1 cellular context compared by ENCODE assay signal in the genomic region with DNA sequence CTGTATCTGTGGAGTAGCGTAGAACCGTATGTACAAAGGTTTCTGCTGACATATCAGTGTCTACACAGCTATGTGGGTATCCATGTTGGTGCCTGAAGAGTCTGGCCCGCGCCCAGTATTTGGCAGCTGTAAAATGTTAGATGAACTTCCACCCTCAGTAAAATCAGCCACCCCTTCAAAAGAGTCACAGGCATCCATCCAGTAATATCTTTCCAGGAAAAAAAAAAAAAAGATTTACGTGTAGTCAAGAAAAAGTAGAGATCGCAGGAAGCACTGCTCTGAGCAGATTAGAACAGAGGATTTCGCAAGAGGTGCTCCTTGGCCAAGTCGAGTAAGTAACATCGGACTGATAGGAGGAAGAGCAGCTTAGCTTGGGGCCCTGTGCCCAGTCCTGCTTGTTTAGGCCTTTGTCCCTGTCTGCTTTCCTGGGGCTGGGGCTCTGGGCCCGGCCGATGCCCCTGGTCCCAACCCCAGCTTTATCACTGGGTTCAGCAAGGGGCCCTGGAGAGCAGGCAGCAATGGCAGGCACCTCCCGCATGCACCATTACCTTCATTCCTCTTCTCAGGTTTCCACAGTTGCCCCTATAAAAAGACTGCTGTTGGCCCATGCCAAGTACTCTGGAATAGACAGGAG.
TF ChIP-seq lines count a peak whose summit lies in the region.

No MANE protein-coding gene starts in this region.

TF ChIP-seq in H1, 55 proteins besides CTCF, POLR2A, EP300 and RAD21:
- TF ChIP-seq HDAC2 (IDR thresholded peaks at IDR 0.05; ENCODE audit: borderline replicate concordance in 1 of 2, low read depth in 2 of 2, low read length in 2 of 2) (no peak), CEBPB (IDR thresholded peaks at IDR 0.05; ENCODE audit: low read depth, low read length) (peak; percentile 89)
